ENCODE assay signal across 27 cellular contexts in the genomic region with DNA sequence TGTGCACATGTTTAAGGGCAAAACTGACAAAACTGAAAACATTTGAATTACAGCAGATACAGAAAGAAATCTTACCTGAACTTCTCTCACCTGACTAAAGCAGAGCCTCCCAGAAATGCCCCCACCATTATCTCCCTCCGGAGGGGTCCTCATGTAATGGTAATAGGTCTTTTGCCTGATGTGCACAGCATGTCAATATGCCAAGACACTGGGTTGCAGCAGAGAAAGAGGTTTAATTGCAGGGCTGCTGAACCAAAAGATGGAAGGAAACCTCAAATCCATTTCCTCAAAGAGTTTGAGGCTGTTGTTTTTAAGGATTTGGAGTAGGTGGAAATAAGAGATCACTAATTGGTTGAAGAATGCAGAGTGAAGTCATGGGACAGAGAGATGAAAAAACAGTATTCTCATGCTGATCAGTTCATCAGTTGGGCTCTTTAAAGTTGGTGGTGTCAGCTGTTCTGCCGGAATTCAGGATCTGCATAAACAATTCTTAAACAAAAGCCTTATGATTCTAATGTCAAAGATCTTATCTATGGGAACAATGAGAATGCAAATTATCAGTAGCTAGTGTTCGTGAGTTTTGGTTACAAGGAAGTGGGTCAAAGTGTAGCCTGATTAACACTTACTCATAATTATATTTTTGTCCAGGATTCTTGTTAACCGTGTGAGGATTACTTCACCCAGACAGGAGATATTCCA. TPM values are rescaled to one million over a fixed set of nuclear protein-coding genes. Genes with fewer than 3 reads are reported as not detected.
DNase-seq lines count a peak whose midpoint lies in the region; TF ChIP-seq lines count a peak whose summit lies in the region.
"Had no signal": no experiment of that assay in that cellular context is flagged by ENCODE, and none has a peak within 500 bp of the region (broad histone marks: within the 10 kb centered on the region; RNA-seq: fewer than 3 reads in every experiment).

No MANE protein-coding gene starts in this region.

- H3K9ac ChIP-seq in HUES6 (ENCODE audit: low read length) = peak overlapping the region; percentile 93

- H3K4me1 ChIP-seq in HUES6 (ENCODE audit: control insufficient read depth, insufficient read depth, low read length) (peaks cover 23% of the 10 kb centered on the region), iPS DF 6.9 (ENCODE audit: control insufficient read depth, insufficient read depth, low read length) (0 out of 2 replicates have a peak, but pooled peaks cover 2% of the 10 kb centered on the region), stomach (peaks cover 3 to 19% (median 11%) of the 10 kb centered on the region in 4 donors)

- DNase-seq in choroid plexus epithelial cell (ENCODE audit: low read depth) = peak; percentile 8
- peak; percentile 20 for DNase-seq in iPS DF 6.9 (ENCODE audit: low read depth, low spot score)
- no peak for DNase-seq in stomach
- DNase-seq in pons (ENCODE audit: low spot score) = no peak
- DNase-seq in NCI-H1048 (lab: John Stamatoyannopoulos, UW) = no peak
- DNase-seq in activated naive CD4-positive, alpha-beta T cell (lab: John Stamatoyannopoulos, UW) = no peak
- DNase-seq: activated CD4-positive, alpha-beta T cell treated with anti-CD3 and anti-CD28 coated beads for 1 hour; activated CD8-positive, alpha-beta memory T cell treated with anti-CD3 and anti-CD28 coated beads for 24 hours; activated T-cell treated with anti-CD3 and anti-CD28 coated beads, Interleukin-2, amount 50 U/mL, for 72 hours; DND-41; effector CD4-positive, alpha-beta T cell; IMR-90; natural killer cell; NCI-H1436; NCI-H524 treated with DMSO at 0.1 percent for 48 hours; posterior cingulate gyrus; stimulated activated CD4-positive, alpha-beta T cell treated with anti-CD3 and anti-CD28 coated beads, Interleukin-2, amount 100 ng/mL, for 24 hours; stimulated activated naive B cell treated with anti-CD40 and anti-IgM and Interleukin-4, amounts not matched to agents 10 μg/mL and 1 μg/mL and 100 μg/mL, for 72 hours; T1000; tibial artery had no signal

- H3K4me3 ChIP-seq in HUES6 (ENCODE audit: low read depth, low read length) (peak overlapping the region; percentile 45), choroid plexus epithelial cell (ENCODE audit: low read depth, low read length) (no peak overlapping the region), iPS DF 6.9 (ENCODE audit: low read length) (no peak overlapping the region), stomach (no peak overlapping the region)
- H3K4me3 ChIP-seq: ascending aorta, tibial artery had no signal

- WGBS in iPS DF 6.9 (ENCODE audit: insufficient coverage, insufficient read length) = no CpG with 5 or more reads among the region's 4 CpGs
- 29 to 40% (median 35%) methylated on average over 4 of the region's 4 CpGs for WGBS in stomach, 5 donors

- TF ChIP-seq CTCF in choroid plexus epithelial cell (conservative IDR thresholded peaks at IDR 0.05; ENCODE audit: low read depth, low read length) = no peak
- TF ChIP-seq CTCF in stomach (IDR thresholded peaks at IDR 0.05) = no peak

- H3K36me3 ChIP-seq in HUES6 (ENCODE audit: control insufficient read depth, insufficient read depth, low read length) (peaks cover 2% of the 10 kb centered on the region), iPS DF 6.9 (ENCODE audit: control insufficient read depth, insufficient read depth, low read length) (no peaks in the 10 kb centered on the region), stomach (no peaks in the 10 kb centered on the region)
- H3K36me3 ChIP-seq: ascending aorta, tibial artery had no signal

- peak overlapping the region; percentile 90 for H3K27ac ChIP-seq in HUES6 (ENCODE audit: low read depth, low read length)
- H3K27ac ChIP-seq in iPS DF 6.9 (ENCODE audit: low read length) = peak overlapping the region; percentile 96
- peak overlapping the region; percentile 24 to 86 (median 73) for H3K27ac ChIP-seq in stomach
- H3K27ac ChIP-seq: tibial artery had no signal

- intact Hi-C loops in stomach (cut with DNase I; ENCODE audit: low total_unique reads) = no loop called here

- peaks cover 47% of the 10 kb centered on the region for H3K9me3 ChIP-seq in HUES6 (ENCODE audit: control insufficient read depth, insufficient read depth, low read depth, low read length)
- H3K9me3 ChIP-seq in iPS DF 6.9 (ENCODE audit: control insufficient read depth, insufficient read depth, low read length) = no peaks in the 10 kb centered on the region; the same call in none of the 2 replicates
- H3K9me3 ChIP-seq in stomach = peaks cover 0 to 12% (median 0%) of the 10 kb centered on the region in 4 donors
- H3K9me3 ChIP-seq: ascending aorta, tibial artery had no signal

- TF ChIP-seq EP300 in stomach (IDR thresholded peaks at IDR 0.05) = no peak

- TF ChIP-seq POLR2A in stomach (IDR thresholded peaks at IDR 0.05) = no peak

- H3K27me3 ChIP-seq in HUES6 (ENCODE audit: control insufficient read depth, insufficient read depth, low read length) = no peaks in the 10 kb centered on the region
- H3K27me3 ChIP-seq in iPS DF 6.9 (ENCODE audit: control insufficient read depth, insufficient read depth, low read length) = no peaks in the 10 kb centered on the region
- no peaks in the 10 kb centered on the region for H3K27me3 ChIP-seq in stomach
- H3K27me3 ChIP-seq: ascending aorta, tibial artery had no signal

RNA-seq across cellular contexts. Expression of a gene that starts 18.2 kb away (rescaled TPM):
- total RNA-seq in stomach = 10 to 100 TPM in 3 of 5 donors, 1 to 10 TPM in 1, under 1 TPM in 1; 0.58 to 46.1 (median 37.4) TPM
- polyA plus RNA-seq in stomach = 10 to 100 TPM; 15.9 to 34.7 (median 28.0) TPM

RNA-seq across cellular contexts. Expression of a gene that starts 22.4 kb away (rescaled TPM):
- 100 to 1,000 TPM in 3 of 5 donors, 10 to 100 TPM in 1, not detected in 1; 13.4 to 158 (median 117) TPM for total RNA-seq in stomach
- polyA plus RNA-seq in stomach = 10 to 100 TPM; 27.6 to 58.0 (median 35.4) TPM

RNA-seq across cellular contexts. Expression of a gene that starts 38.9 kb away (rescaled TPM):
- not detected for total RNA-seq in stomach
- under 1 TPM in 1 of 3 donors, not detected in 2; 0.38 TPM for polyA plus RNA-seq in stomach
- total RNA-seq: activated naive CD4-positive, alpha-beta T cell treated with anti-CD3 and anti-CD28 coated beads, Interleukin-2, amount 50 U/mL, for 72 hours; activated T-cell treated with anti-CD3 and anti-CD28 coated beads, Interleukin-2, amount 50 U/mL, for 72 hours; ascending aorta; fibroblast of lung; IMR-90; MCF 10A; mesenteric fat pad; natural killer cell had no signal
- polyA plus RNA-seq: fibroblast of lung, IMR-90, keratinocyte had no signal

Comparison
In these comparisons a context has a peak if more than half of its experiments do, and no peak if none do; other contexts are left out.
1. DNase-seq: peak in choroid plexus epithelial cell (single experiment) and iPS DF 6.9 (single experiment); none in stomach (single experiment), pons (single experiment), NCI-H1048 (single experiment) and activated naive CD4-positive, alpha-beta T cell (0 of 4).
2. Peak in every context shown above with its lines, with median percentiles within 50 percentile points of each other: H3K27ac ChIP-seq.